8 cellular contexts compared by ENCODE assay signal in genomic region chr18:34809697-34810096, GRCh38.
DNase-seq lines count a peak whose midpoint lies in the region; ATAC-seq and TF ChIP-seq lines count a peak whose summit lies in the region.

No MANE protein-coding gene starts in this region.

- H3K4me1 Mint-ChIP-seq in T-helper 2 cell treated with Interferon-gamma antibody and Interleukin-4, amounts not matched to agents 5 μg/mL and 100 μg/mL, for 36 hours (ENCODE audit: low read depth), result no peaks in the 10 kb centered on the region

- no peak overlapping the region for H2AK9ac ChIP-seq in IMR-90 (replicated peaks; ENCODE audit: low read depth, low read length, poor library complexity)

- BruUV-seq in IMR-90 (replicated peaks; lab: Mats Ljungman, UMichigan), result no TSS peak

- H3K9me3 ChIP-seq in DND-41 (ENCODE audit: insufficient read depth, low read length, severe bottlenecking) (no peaks in the 10 kb centered on the region), IMR-90 (ENCODE audit: control insufficient read depth, insufficient read depth, low read length) (no peaks in the 10 kb centered on the region), body of pancreas (no peaks in the 10 kb centered on the region)

- H2AFZ ChIP-seq in DND-41 (ENCODE audit: low read depth, low read length) (no peak overlapping the region), IMR-90 (replicated peaks; ENCODE audit: low read length, poor library complexity) (no peak overlapping the region)

- no peaks in the 10 kb centered on the region for H3K36me3 Mint-ChIP-seq in T-helper 2 cell treated with Interferon-gamma antibody and Interleukin-4, amounts not matched to agents 5 μg/mL and 100 μg/mL, for 36 hours (ENCODE audit: low read depth)

- peak; percentile 49 for TF ChIP-seq RAD21 in IMR-90 (IDR thresholded peaks at IDR 0.05; ENCODE audit: low read length)

- ATAC-seq in DND-41 (ENCODE audit: insufficient read depth, low read depth), result no peak
- peak; percentile 57 for ATAC-seq in IMR-90 (ENCODE audit: low read depth)
- ATAC-seq in body of pancreas, result no peak
- peak; percentile 45 for ATAC-seq in left lobe of liver
- ATAC-seq in GM21367 (IDR thresholded peaks at IDR 0.05; ENCODE audit: unreplicated experiment), result no peak
- ATAC-seq in HG03520 (IDR thresholded peaks at IDR 0.05; ENCODE audit: unreplicated experiment), result no peak

- 0 out of 2 replicates have a peak, but pooled peaks cover 4% of the 10 kb centered on the region for H3K9me1 ChIP-seq in IMR-90 (ENCODE audit: insufficient read depth, low read length)

- H3K79me1 ChIP-seq in IMR-90 (ENCODE audit: low read depth in 1 of 2, low read length in 2 of 2), result no peaks in the 10 kb centered on the region

- no peak for TF ChIP-seq POLR2A in IMR-90 (IDR thresholded peaks at IDR 0.05; ENCODE audit: low read depth, low read length)
- no peak for TF ChIP-seq POLR2A in body of pancreas (IDR thresholded peaks at IDR 0.05)

- H3K4me3 ChIP-seq in DND-41 (ENCODE audit: low read depth in 1 of 2, low read length in 2 of 2), result no peak overlapping the region
- H3K4me3 ChIP-seq in IMR-90 (ENCODE audit: insufficient read depth, low read depth, low read length), result no peak overlapping the region
- H3K4me3 ChIP-seq in body of pancreas, result no peak overlapping the region

- H3K27me3 Mint-ChIP-seq in T-helper 2 cell treated with Interferon-gamma antibody and Interleukin-4, amounts not matched to agents 5 μg/mL and 100 μg/mL, for 36 hours (ENCODE audit: low read depth), result peaks cover 10% of the 10 kb centered on the region

- H3K27ac ChIP-seq in DND-41 (ENCODE audit: low read length) (no peak overlapping the region), IMR-90 (ENCODE audit: insufficient read depth, low read length) (no peak overlapping the region), body of pancreas (no peak overlapping the region)

- H4K5ac ChIP-seq in IMR-90 (ENCODE audit: low read depth, low read length), result no peak overlapping the region

- H2BK5ac ChIP-seq in IMR-90 (ENCODE audit: low read depth, low read length, poor library complexity, severe bottlenecking), result no peak overlapping the region

- H3K18ac ChIP-seq in IMR-90 (ENCODE audit: low read depth, low read length), result no peak overlapping the region

- H2AK5ac ChIP-seq in IMR-90 (ENCODE audit: low read depth, low read length), result no peak overlapping the region

- no peak overlapping the region for H4K8ac ChIP-seq in IMR-90 (ENCODE audit: low read depth in 2 of 2, low read length in 2 of 2)

- H4K91ac ChIP-seq in IMR-90 (ENCODE audit: insufficient read depth, low read depth, low read length), result no peak overlapping the region

- H3K23ac ChIP-seq in IMR-90 (ENCODE audit: low read depth, low read length), result no peak overlapping the region

- no peak overlapping the region for H3K4me3 Mint-ChIP-seq in T-helper 2 cell treated with Interferon-gamma antibody and Interleukin-4, amounts not matched to agents 5 μg/mL and 100 μg/mL, for 36 hours

- POLR2A ChIA-PET in IMR-90 (lab: Charles Lee; ENCODE audit: unreplicated experiment), result no interaction called here

- no peaks in the 10 kb centered on the region for H3K27me3 ChIP-seq in DND-41 (ENCODE audit: insufficient read depth, low read length, poor library complexity)
- H3K27me3 ChIP-seq in IMR-90 (ENCODE audit: control insufficient read depth, insufficient read depth, low read length), result no peaks in the 10 kb centered on the region
- H3K27me3 ChIP-seq in body of pancreas, result no peaks in the 10 kb centered on the region

- no peak overlapping the region for H2BK120ac ChIP-seq in IMR-90 (ENCODE audit: low read depth, low read length)

- H3K14ac ChIP-seq in IMR-90 (replicated peaks; ENCODE audit: low read depth, low read length), result no peak overlapping the region

- dilution Hi-C loops in IMR-90 (cut with HindIII; ENCODE audit: low sequenced_read_pairs, unreplicated experiment), result no loop called here

- TF ChIP-seq CTCF in DND-41 (IDR thresholded peaks at IDR 0.05; ENCODE audit: borderline replicate concordance, extremely low read depth, low read length, poor library complexity, severe bottlenecking) (peak; percentile 25), IMR-90 (conservative IDR thresholded peaks at IDR 0.05; ENCODE audit: low read depth, low read length) (peak; percentile 55), body of pancreas (IDR thresholded peaks at IDR 0.05) (peak in 5 of 7 experiments; percentile 16 to 36 (median 27))

- H3K36me3 ChIP-seq in DND-41 (ENCODE audit: insufficient read depth, low read length), result no peaks in the 10 kb centered on the region
- no peaks in the 10 kb centered on the region; the same call in 1 of the 2 replicates for H3K36me3 ChIP-seq in IMR-90 (ENCODE audit: control insufficient read depth, insufficient read depth, low read length)
- no peaks in the 10 kb centered on the region for H3K36me3 ChIP-seq in body of pancreas (replicated peaks in 1 of 2; ENCODE audit: insufficient read depth in 1 of 2, low read depth in 2 of 2)

- H3K4me2 ChIP-seq in DND-41 (ENCODE audit: insufficient read depth, low read length) (no peak overlapping the region), IMR-90 (ENCODE audit: low read depth, low read length) (no peak overlapping the region)

- in situ Hi-C loops in IMR-90 (cut with MboI; ENCODE audit: low sequenced_read_pairs), result no loop called here

- WGBS in IMR-90 (ENCODE audit: extremely low coverage in 2 of 2, insufficient read length in 1 of 2), 2 experiments, result no CpG with 5 or more reads among the region's 3 CpGs
- 65 to 66% methylated on average over 3 of the region's 3 CpGs for WGBS in body of pancreas, 2 donors

- H3K4ac ChIP-seq in IMR-90 (ENCODE audit: low read depth, low read length), result no peak overlapping the region

- H3K4me1 ChIP-seq in DND-41 (ENCODE audit: insufficient read depth, low read length) (no peaks in the 10 kb centered on the region), IMR-90 (ENCODE audit: control insufficient read depth, insufficient read depth, low read length) (peaks cover 2% of the 10 kb centered on the region; the same call in 1 of the 2 replicates), body of pancreas (peaks cover 24% of the 10 kb centered on the region)

- DNase-seq in DND-41 (peak; percentile 9), IMR-90 (peak; percentile 32), body of pancreas (peak; percentile 30 to 68 (median 56)), left lobe of liver (ENCODE audit: low spot score) (no peak), HPDE6-E6E7 (ENCODE audit: extremely low spot score) (no peak)
- no peak for DNase-seq in T-helper 2 cell treated with Interferon-gamma antibody and Interleukin-4, amounts not matched to agents 5 μg/mL and 100 μg/mL, for 36 hours (ENCODE audit: low spot score)

- H2BK15ac ChIP-seq in IMR-90 (ENCODE audit: low read depth, low read length), result no peak overlapping the region

- H2BK20ac ChIP-seq in IMR-90 (ENCODE audit: low read depth, low read length), result no peak overlapping the region

- H3K9ac ChIP-seq in DND-41 (ENCODE audit: low read depth, low read length), result no peak overlapping the region
- H3K9ac ChIP-seq in IMR-90 (ENCODE audit: low read depth, low read length), result no peak overlapping the region

- no peak overlapping the region for H3K56ac ChIP-seq in IMR-90 (ENCODE audit: extremely low read depth, insufficient read depth, low read length)

- CTCF ChIA-PET in IMR-90 (lab: Yijun Ruan, JAX), result interaction anchor here (0.7 kb wide), 1 partner anchor 14 kb away, joined by 3 read pairs; no protein-coding TSS in a partner anchor

- no peaks in the 10 kb centered on the region for H4K20me1 ChIP-seq in DND-41 (ENCODE audit: insufficient read depth, low read length)
- H4K20me1 ChIP-seq in IMR-90 (ENCODE audit: insufficient read depth, low read length), result no peaks in the 10 kb centered on the region

- no peaks in the 10 kb centered on the region for H3K79me2 ChIP-seq in DND-41 (ENCODE audit: insufficient read depth, low read length)

- no peaks in the 10 kb centered on the region for H3K9me3 Mint-ChIP-seq in T-helper 2 cell treated with Interferon-gamma antibody and Interleukin-4, amounts not matched to agents 5 μg/mL and 100 μg/mL, for 36 hours

- intact Hi-C loops in IMR-90 (cut with micrococcal nuclease) (no loop called here), body of pancreas (cut with DNase I) (no loop called here)

- no peak overlapping the region for H3K27ac Mint-ChIP-seq in T-helper 2 cell treated with Interferon-gamma antibody and Interleukin-4, amounts not matched to agents 5 μg/mL and 100 μg/mL, for 36 hours

TF ChIP-seq in IMR-90, 13 proteins besides CTCF, POLR2A, EP300 and RAD21:
- TF ChIP-seq SMC3 (IDR thresholded peaks at IDR 0.05; ENCODE audit: low read depth, low read length) (peak; percentile 26), MXI1 (IDR thresholded peaks at IDR 0.05; ENCODE audit: borderline replicate concordance, low read depth, low read length) (no peak), CEBPB (IDR thresholded peaks at IDR 0.05; ENCODE audit: low read depth, low read length) (peak; percentile 32; the same call in 1 of the 2 replicates), MAFK (IDR thresholded peaks at IDR 0.05; ENCODE audit: low read depth, low read length) (no peak), RCOR1 (IDR thresholded peaks at IDR 0.05; ENCODE audit: insufficient replicate concordance, low read length) (no peak), RFX5 (IDR thresholded peaks at IDR 0.05; ENCODE audit: low read depth, low read length) (no peak), FOS (IDR thresholded peaks at IDR 0.05; ENCODE audit: low read depth, low read length) (no peak), ELK1 (IDR thresholded peaks at IDR 0.05; ENCODE audit: borderline replicate concordance, low read depth, low read length) (no peak), USF2 (IDR thresholded peaks at IDR 0.05; ENCODE audit: low read depth, low read length) (no peak), MAZ (IDR thresholded peaks at IDR 0.05; ENCODE audit: borderline replicate concordance, low read depth, low read length) (no peak)

Comparison
In these comparisons a context has a peak if more than half of its experiments do, and no peak if none do; other contexts are left out.
1. ATAC-seq: peak in IMR-90 (single experiment) and left lobe of liver (single experiment); none in DND-41 (single experiment), body of pancreas (single experiment), GM21367 (single experiment) and HG03520 (single experiment).
2. DNase-seq: peak in DND-41 (single experiment), IMR-90 (single experiment) and body of pancreas (4 of 4); none in left lobe of liver (single experiment), HPDE6-E6E7 (single experiment) and T-helper 2 cell treated with Interferon-gamma antibody and Interleukin-4, amounts not matched to agents 5 μg/mL and 100 μg/mL, for 36 hours (single experiment).
3. Peak in every context shown above with its lines, with median percentiles within 50 percentile points of each other: CTCF ChIP-seq.